In genomic region chr2:171745141-171745540, GRCh38 we compare ENCODE assay signal across 21 cellular contexts.
"Had no signal": no experiment of that assay in that cellular context is flagged by ENCODE, and none has a peak within 500 bp of the region (broad histone marks: within the 10 kb centered on the region; RNA-seq: fewer than 3 reads in every experiment).

No MANE protein-coding gene starts in this region.

- H3K4me3 Mint-ChIP-seq: T-cell had no signal

- H3K27ac Mint-ChIP-seq: T-cell had no signal

- H3K9me3 Mint-ChIP-seq: T-cell had no signal

- H3K27me3 Mint-ChIP-seq: T-cell had no signal

- ATAC-seq: HepG2, T-cell had no signal

- DNase-seq: IMR-90, Karpas-422, KG1, MV-4-11, NCI-H1048, NCI-H1105, NCI-H1417, NCI-H1436 treated with DMSO at 0.1 percent for 48 hours, NCI-H1694, NCI-H187 treated with DMSO at 0.1 percent for 48 hours, NCI-H2029 treated with DMSO at 0.1 percent for 48 hours, NCI-H2107, NCI-H2227 treated with DMSO at 0.1 percent for 48 hours, NCI-H526 treated with DMSO at 0.1 percent for 48 hours, Right ventricle myocardium superior, RPMI8226, SIG-M5, SK-N-SH, SW 1271, T-cell had no signal

- FAIRE-seq: HepG2 had no signal
